ENCODE assay signal across 13 cellular contexts in genomic region chr18:35998967-35999366, GRCh38.
DNase-seq lines count a peak whose midpoint lies in the region; ATAC-seq and TF ChIP-seq lines count a peak whose summit lies in the region.
"Had no signal": no experiment of that assay in that cellular context is flagged by ENCODE, and none has a peak within 500 bp of the region (broad histone marks: within the 10 kb centered on the region; RNA-seq: fewer than 3 reads in every experiment).

No MANE protein-coding gene starts in this region.

- H3K4me3 ChIP-seq in neural progenitor cell (no peak overlapping the region), gastrocnemius medialis (no peak overlapping the region)
- no peak overlapping the region for H3K4me3 ChIP-seq in naive thymus-derived CD4-positive, alpha-beta T cell (ENCODE audit: low read length)
- H3K4me3 ChIP-seq: BLaER1 had no signal

- ATAC-seq in naive thymus-derived CD4-positive, alpha-beta T cell: no peak
- ATAC-seq in gastrocnemius medialis (no peak), GM19023 (IDR thresholded peaks at IDR 0.05; ENCODE audit: unreplicated experiment) (no peak)
- ATAC-seq: activated T-cell treated with anti-CD3 and anti-CD28 coated beads, Interleukin-2, amount 50 U/mL, for 72 hours; effector memory CD8-positive, alpha-beta T cell; left lobe of liver had no signal

- H2AFZ ChIP-seq in neural progenitor cell (replicated peaks): no peak overlapping the region

- no peaks in the 10 kb centered on the region for H3K27me3 ChIP-seq in neural progenitor cell
- H3K27me3 ChIP-seq in naive thymus-derived CD4-positive, alpha-beta T cell (ENCODE audit: control insufficient read depth in 2 of 2, insufficient read depth in 2 of 2, low read length in 2 of 2): no peaks in the 10 kb centered on the region
- no peaks in the 10 kb centered on the region for H3K27me3 ChIP-seq in gastrocnemius medialis
- H3K27me3 ChIP-seq: BLaER1 had no signal

- no peak for TF ChIP-seq POLR2A in gastrocnemius medialis (IDR thresholded peaks at IDR 0.05)

- TF ChIP-seq CTCF in brain (conservative IDR thresholded peaks at IDR 0.05): peak; percentile 23 to 51
- TF ChIP-seq CTCF in neural progenitor cell (IDR thresholded peaks at IDR 0.05): peak; percentile 38
- peak in 1 of 5 experiments; percentile 23 for TF ChIP-seq CTCF in gastrocnemius medialis (IDR thresholded peaks at IDR 0.05 in 4 of 5, conservative IDR thresholded peaks at IDR 0.05 in 1 of 5)

- POLR2A ChIA-PET in naive thymus-derived CD4-positive, alpha-beta T cell (lab: Charles Lee): no interaction called here

- H3K36me3 Mint-ChIP-seq in brain: no peaks in the 10 kb centered on the region
- no peaks in the 10 kb centered on the region for H3K36me3 Mint-ChIP-seq in neural progenitor cell
- H3K36me3 Mint-ChIP-seq in naive thymus-derived CD4-positive, alpha-beta T cell: peaks cover 0 to 4% (median 0%) of the 10 kb centered on the region in 5 donors

- DNase-seq in NCI-H510A treated with DMSO at 0.1 percent for 48 hours (lab: John Stamatoyannopoulos, UW) (peak; percentile 31), NCI-H510A (lab: John Stamatoyannopoulos, UW) (no peak), LHCN-M2 (ENCODE audit: low read depth) (peak; percentile 6), neural progenitor cell (ENCODE audit: low spot score) (no peak), gastrocnemius medialis (no peak)
- no peak for DNase-seq in naive thymus-derived CD4-positive, alpha-beta T cell
- DNase-seq: activated T-cell treated with anti-CD3 and anti-CD28 coated beads, Interleukin-2, amount 50 U/mL, for 72 hours; effector memory CD8-positive, alpha-beta T cell had no signal

- H3K27me3 Mint-ChIP-seq in brain (peaks cover 4% of the 10 kb centered on the region), neural progenitor cell (ENCODE audit: insufficient read depth, low read depth) (no peaks in the 10 kb centered on the region)
- no peaks in the 10 kb centered on the region for H3K27me3 Mint-ChIP-seq in naive thymus-derived CD4-positive, alpha-beta T cell
- H3K27me3 Mint-ChIP-seq: effector memory CD8-positive, alpha-beta T cell had no signal

- H3K9me3 ChIP-seq in neural progenitor cell (ENCODE audit: low read depth): no peaks in the 10 kb centered on the region
- no peaks in the 10 kb centered on the region for H3K9me3 ChIP-seq in naive thymus-derived CD4-positive, alpha-beta T cell (ENCODE audit: control insufficient read depth in 2 of 3, low read length in 3 of 3)
- no peaks in the 10 kb centered on the region for H3K9me3 ChIP-seq in gastrocnemius medialis
- H3K9me3 ChIP-seq: BLaER1 had no signal

- intact Hi-C loops in naive thymus-derived CD4-positive, alpha-beta T cell (cut with micrococcal nuclease): no loop called here
- intact Hi-C loops in gastrocnemius medialis (cut with DNase I; ENCODE audit: low total_unique reads): no loop called here

- in situ Hi-C loops in gastrocnemius medialis (cut with MboI; ENCODE audit: low sequenced_read_pairs in 4 of 4): no loop called here

- CTCF ChIA-PET in naive thymus-derived CD4-positive, alpha-beta T cell (lab: Charles Lee): no interaction called here

- no peak overlapping the region for H3K9ac ChIP-seq in neural progenitor cell
- H3K9ac ChIP-seq: BLaER1 had no signal

- no peaks in the 10 kb centered on the region for H4K20me1 ChIP-seq in neural progenitor cell (ENCODE audit: low read depth)
- H4K20me1 ChIP-seq: BLaER1 had no signal

- H3K4me2 ChIP-seq in neural progenitor cell: no peak overlapping the region

- H3F3A ChIP-seq in neural progenitor cell (ENCODE audit: low read depth): no peaks in the 10 kb centered on the region

- H3K36me3 ChIP-seq in neural progenitor cell: no peaks in the 10 kb centered on the region
- no peaks in the 10 kb centered on the region for H3K36me3 ChIP-seq in naive thymus-derived CD4-positive, alpha-beta T cell (ENCODE audit: control insufficient read depth in 2 of 3, insufficient read depth in 3 of 3, low read length in 3 of 3)
- H3K36me3 ChIP-seq in gastrocnemius medialis: no peaks in the 10 kb centered on the region

- H3K4me1 Mint-ChIP-seq in brain (no peaks in the 10 kb centered on the region), neural progenitor cell (no peaks in the 10 kb centered on the region)
- peaks cover 0 to 7% (median 4%) of the 10 kb centered on the region in 7 donors for H3K4me1 Mint-ChIP-seq in naive thymus-derived CD4-positive, alpha-beta T cell

- H3K79me2 ChIP-seq in neural progenitor cell (ENCODE audit: low read depth): no peaks in the 10 kb centered on the region

- H3K4me1 ChIP-seq in neural progenitor cell (no peaks in the 10 kb centered on the region), gastrocnemius medialis (no peaks in the 10 kb centered on the region)
- no peaks in the 10 kb centered on the region for H3K4me1 ChIP-seq in naive thymus-derived CD4-positive, alpha-beta T cell (ENCODE audit: control insufficient read depth in 2 of 2, insufficient read depth in 2 of 2, low read length in 2 of 2)

- no peak overlapping the region for H3K27ac ChIP-seq in neural progenitor cell
- no peak overlapping the region for H3K27ac ChIP-seq in naive thymus-derived CD4-positive, alpha-beta T cell (ENCODE audit: low read depth, low read length)
- no peak overlapping the region for H3K27ac ChIP-seq in gastrocnemius medialis
- H3K27ac ChIP-seq: BLaER1 had no signal

- H3K27ac Mint-ChIP-seq in brain (no peak overlapping the region), neural progenitor cell (no peak overlapping the region)
- H3K27ac Mint-ChIP-seq in naive thymus-derived CD4-positive, alpha-beta T cell: no peak overlapping the region
- H3K27ac Mint-ChIP-seq: activated T-cell treated with anti-CD3 and anti-CD28 coated beads, Interleukin-2, amount 50 U/mL, for 72 hours; effector memory CD8-positive, alpha-beta T cell; T-helper 1 cell treated with Interleukin-12 subunit alpha and Interleukin-12 subunit beta and Interleukin-4 antibody, amounts not matched to agents 30 μg/mL and 1 μg/mL, for 36 hours had no signal

- H3K9me3 Mint-ChIP-seq in brain: no peaks in the 10 kb centered on the region
- no peaks in the 10 kb centered on the region for H3K9me3 Mint-ChIP-seq in neural progenitor cell
- H3K9me3 Mint-ChIP-seq in naive thymus-derived CD4-positive, alpha-beta T cell: no peaks in the 10 kb centered on the region
- H3K9me3 Mint-ChIP-seq: activated T-cell treated with anti-CD3 and anti-CD28 coated beads, Interleukin-2, amount 50 U/mL, for 72 hours; effector memory CD8-positive, alpha-beta T cell; T-helper 1 cell treated with Interleukin-12 subunit alpha and Interleukin-12 subunit beta and Interleukin-4 antibody, amounts not matched to agents 30 μg/mL and 1 μg/mL, for 36 hours had no signal

- no peak overlapping the region for H3K4me3 Mint-ChIP-seq in brain
- no peak overlapping the region for H3K4me3 Mint-ChIP-seq in neural progenitor cell
- H3K4me3 Mint-ChIP-seq in naive thymus-derived CD4-positive, alpha-beta T cell: no peak overlapping the region
- H3K4me3 Mint-ChIP-seq: activated T-cell treated with anti-CD3 and anti-CD28 coated beads, Interleukin-2, amount 50 U/mL, for 72 hours; effector memory CD8-positive, alpha-beta T cell; T-helper 1 cell treated with Interleukin-12 subunit alpha and Interleukin-12 subunit beta and Interleukin-4 antibody, amounts not matched to agents 30 μg/mL and 1 μg/mL, for 36 hours had no signal

Comparison
In these comparisons a context has a peak if more than half of its experiments do, and no peak if none do; other contexts are left out.
1. DNase-seq: peak in NCI-H510A treated with DMSO at 0.1 percent for 48 hours (single experiment) and LHCN-M2 (single experiment); none in NCI-H510A (single experiment), neural progenitor cell (single experiment), naive thymus-derived CD4-positive, alpha-beta T cell (0 of 9) and gastrocnemius medialis (0 of 2).